ENCODE assay signal across 8 cellular contexts in the genomic region with DNA sequence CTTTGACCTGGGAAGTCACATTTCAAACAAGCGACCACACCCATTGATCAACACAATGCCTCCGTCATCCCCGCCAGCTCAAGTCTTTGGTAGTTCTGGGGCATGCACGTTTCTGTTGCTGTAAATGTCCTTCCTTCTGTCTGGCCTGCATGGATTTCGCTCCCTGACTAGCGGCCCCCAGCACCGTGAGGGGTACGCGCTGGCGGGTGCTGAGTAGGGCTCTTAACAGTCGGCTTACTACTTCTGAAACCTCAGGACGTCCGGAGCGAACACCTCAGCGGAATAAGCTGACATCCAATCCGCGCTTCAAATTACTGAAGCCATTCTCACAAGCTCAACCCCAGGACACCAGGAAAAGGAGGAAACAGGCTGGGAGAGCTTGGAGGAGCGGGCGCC.
DNase-seq lines count a peak whose midpoint lies in the region; ATAC-seq lines count a peak whose summit lies in the region.

No MANE protein-coding gene starts in this region.

- peaks cover 2% of the 10 kb centered on the region for H3K27me3 Mint-ChIP-seq in activated naive CD8-positive, alpha-beta T cell treated with anti-CD3 and anti-CD28 coated beads, Interleukin-2, amount 50 U/mL, for 24 hours

- peak overlapping the region; percentile 97 for H3K27ac Mint-ChIP-seq in activated naive CD8-positive, alpha-beta T cell treated with anti-CD3 and anti-CD28 coated beads, Interleukin-2, amount 50 U/mL, for 24 hours

- no peaks in the 10 kb centered on the region for H3K4me1 ChIP-seq in iPS DF 6.9 (ENCODE audit: control insufficient read depth, insufficient read depth, low read length)

- H3K9me3 ChIP-seq in iPS DF 6.9 (ENCODE audit: control insufficient read depth, insufficient read depth, low read length) = no peaks in the 10 kb centered on the region; the same call in 1 of the 2 replicates

- no CpG with 5 or more reads among the region's 19 CpGs for WGBS in iPS DF 6.9 (ENCODE audit: insufficient coverage, insufficient read length)

- H3K4me3 ChIP-seq in iPS DF 6.9 (ENCODE audit: low read length) = peak overlapping the region; percentile 98

- peak; percentile 5 to 18 for DNase-seq in activated CD8-positive, alpha-beta memory T cell treated with anti-CD3 and anti-CD28 coated beads for 1 hour (ENCODE audit: extremely low read depth in 1 of 2, low read depth in 1 of 2)
- no peak for DNase-seq in activated CD8-positive, alpha-beta memory T cell treated with anti-CD3 and anti-CD28 coated beads for 24 hours
- DNase-seq in NOMO-1 (lab: John Stamatoyannopoulos, UW; ENCODE audit: unreplicated experiment in 2 of 2) (peak; percentile 49 to 52), iPS DF 6.9 (ENCODE audit: low read depth, low spot score) (no peak), islet precursor cell (no peak)
- no peak for DNase-seq in activated naive CD8-positive, alpha-beta T cell treated with anti-CD3 and anti-CD28 coated beads, Interleukin-2, amount 50 U/mL, for 24 hours
- peak; percentile 40 for DNase-seq in stimulated activated CD4-positive, alpha-beta T cell treated with anti-CD3 and anti-CD28 coated beads, Interleukin-4, amount 100 ng/mL, for 24 hours

- ATAC-seq in HG02759 (IDR thresholded peaks at IDR 0.05; ENCODE audit: unreplicated experiment) = peak; percentile 27
- peak; percentile 52 for ATAC-seq in activated naive CD8-positive, alpha-beta T cell treated with anti-CD3 and anti-CD28 coated beads, Interleukin-2, amount 50 U/mL, for 24 hours

- H3K4me1 Mint-ChIP-seq in activated naive CD8-positive, alpha-beta T cell treated with anti-CD3 and anti-CD28 coated beads, Interleukin-2, amount 50 U/mL, for 24 hours = peaks cover 55% of the 10 kb centered on the region

- no peak overlapping the region for H3K27ac ChIP-seq in iPS DF 6.9 (ENCODE audit: low read length)

- no peaks in the 10 kb centered on the region for H3K9me3 Mint-ChIP-seq in activated naive CD8-positive, alpha-beta T cell treated with anti-CD3 and anti-CD28 coated beads, Interleukin-2, amount 50 U/mL, for 24 hours

- H3K27me3 ChIP-seq in iPS DF 6.9 (ENCODE audit: control insufficient read depth, insufficient read depth, low read length) = no peaks in the 10 kb centered on the region

- H3K36me3 Mint-ChIP-seq in activated naive CD8-positive, alpha-beta T cell treated with anti-CD3 and anti-CD28 coated beads, Interleukin-2, amount 50 U/mL, for 24 hours (ENCODE audit: low read depth) = peaks cover 22% of the 10 kb centered on the region

- peak overlapping the region; percentile 89 for H3K4me3 Mint-ChIP-seq in activated naive CD8-positive, alpha-beta T cell treated with anti-CD3 and anti-CD28 coated beads, Interleukin-2, amount 50 U/mL, for 24 hours

- H3K36me3 ChIP-seq in iPS DF 6.9 (ENCODE audit: control insufficient read depth, insufficient read depth, low read length) = peaks cover 2% of the 10 kb centered on the region; the same call in 1 of the 2 replicates

Comparison
In these comparisons a context has a peak if more than half of its experiments do, and no peak if none do; other contexts are left out.
1. DNase-seq: peak in activated CD8-positive, alpha-beta memory T cell treated with anti-CD3 and anti-CD28 coated beads for 1 hour (2 of 2), NOMO-1 (2 of 2) and stimulated activated CD4-positive, alpha-beta T cell treated with anti-CD3 and anti-CD28 coated beads, Interleukin-4, amount 100 ng/mL, for 24 hours (single experiment); none in activated CD8-positive, alpha-beta memory T cell treated with anti-CD3 and anti-CD28 coated beads for 24 hours (single experiment), activated naive CD8-positive, alpha-beta T cell treated with anti-CD3 and anti-CD28 coated beads, Interleukin-2, amount 50 U/mL, for 24 hours (single experiment), iPS DF 6.9 (single experiment) and islet precursor cell (single experiment).